ENCODE assay signal across 26 cellular contexts in genomic region chr6:145732788-145733187, GRCh38. TPM values are rescaled to one million over a fixed set of nuclear protein-coding genes. Genes with fewer than 3 reads are reported as not detected.
DNase-seq lines count a peak whose midpoint lies in the region; ATAC-seq and TF ChIP-seq lines count a peak whose summit lies in the region.
"Had no signal": no experiment of that assay in that cellular context is flagged by ENCODE, and none has a peak within 500 bp of the region (broad histone marks: within the 10 kb centered on the region; RNA-seq: fewer than 3 reads in every experiment).

No MANE protein-coding gene starts in this region.

- peaks cover 16% of the 10 kb centered on the region for H3K79me2 ChIP-seq in neural progenitor cell (ENCODE audit: low read depth)

- H3K27me3 ChIP-seq in WERI-Rb-1 (ENCODE audit: insufficient read depth, low read depth, severe bottlenecking): no peaks in the 10 kb centered on the region
- no peaks in the 10 kb centered on the region for H3K27me3 ChIP-seq in neural progenitor cell
- H3K27me3 ChIP-seq: heart right ventricle, upper lobe of left lung had no signal

- peaks cover 32% of the 10 kb centered on the region for H3F3A ChIP-seq in neural progenitor cell (ENCODE audit: low read depth)

- H3K27ac ChIP-seq in WERI-Rb-1: peak overlapping the region; percentile 96
- no peak overlapping the region for H3K27ac ChIP-seq in neural progenitor cell
- H3K27ac ChIP-seq: heart right ventricle, upper lobe of left lung had no signal

- H3K4me1 ChIP-seq in neural progenitor cell: peaks cover 20% of the 10 kb centered on the region

- H3K9me3 Mint-ChIP-seq in neural progenitor cell: peaks cover 22% of the 10 kb centered on the region

- TF ChIP-seq CTCF in WERI-Rb-1 (IDR thresholded peaks at IDR 0.05; ENCODE audit: low read depth, low read length): no peak
- TF ChIP-seq CTCF in neural progenitor cell (IDR thresholded peaks at IDR 0.05): no peak

- H3K36me3 Mint-ChIP-seq in neural progenitor cell: peaks cover 10% of the 10 kb centered on the region

- ATAC-seq in HG02763 (IDR thresholded peaks at IDR 0.05; ENCODE audit: unreplicated experiment): no peak
- ATAC-seq: activated CD8-positive, alpha-beta memory T cell treated with anti-CD3 and anti-CD28 coated beads, Interleukin-2, amount 10 ng/mL, durations not matched to agents 7 days and 5 days; heart right ventricle; left lobe of liver; T-cell had no signal

- H3K27ac Mint-ChIP-seq in neural progenitor cell: no peak overlapping the region
- H3K27ac Mint-ChIP-seq: activated CD8-positive, alpha-beta memory T cell treated with anti-CD3 and anti-CD28 coated beads, Interleukin-2, amount 10 ng/mL, durations not matched to agents 7 days and 5 days; nephron; T-cell had no signal

- H3K36me3 ChIP-seq in WERI-Rb-1 (no peaks in the 10 kb centered on the region), neural progenitor cell (no peaks in the 10 kb centered on the region)
- H3K36me3 ChIP-seq: heart right ventricle, upper lobe of left lung had no signal

- no peak overlapping the region for H3K4me2 ChIP-seq in neural progenitor cell

- H3K4me3 ChIP-seq in WERI-Rb-1 (ENCODE audit: low read depth, low read length) (no peak overlapping the region), neural progenitor cell (no peak overlapping the region)
- H3K4me3 ChIP-seq: upper lobe of left lung had no signal

- no peak overlapping the region for H2AFZ ChIP-seq in neural progenitor cell (replicated peaks)

- H3K4me1 Mint-ChIP-seq in neural progenitor cell: peaks cover 19% of the 10 kb centered on the region

- DNase-seq in NCI-H2081 (lab: John Stamatoyannopoulos, UW) (peak; percentile 4 to 6), NCI-H2081 treated with DMSO at 0.1 percent for 48 hours (lab: John Stamatoyannopoulos, UW) (no peak), NCI-H1417 (lab: John Stamatoyannopoulos, UW) (peak in 2 of 3 experiments; percentile 46 to 74), WERI-Rb-1 (peak; percentile 35), neural progenitor cell (ENCODE audit: low spot score) (peak; percentile 16), amygdala (lab: John Stamatoyannopoulos, UW) (no peak), activated gamma-delta T cell (lab: John Stamatoyannopoulos, UW) (no peak)
- DNase-seq: activated CD4-positive, alpha-beta T cell treated with anti-CD3 and anti-CD28 coated beads for 48 hours; activated CD8-positive, alpha-beta memory T cell treated with anti-CD3 and anti-CD28 coated beads, Interleukin-2, amount 10 ng/mL, durations not matched to agents 7 days and 5 days; activated naive CD4-positive, alpha-beta T cell treated with anti-CD3 and anti-CD28 coated beads, Interleukin-2, amount 50 U/mL, for 16 hours; anterior cingulate cortex; caudate nucleus; COR-L47; dermis blood vessel endothelial cell; heart right ventricle; KG1; NCI-H1048; NCI-H2171 treated with DMSO at 0.1 percent for 48 hours; NCI-H526 treated with DMSO at 0.1 percent for 48 hours; posterior cingulate gyrus; SHP77 treated with DMSO at 0.1 percent for 48 hours; T-cell; upper lobe of left lung had no signal

- H4K20me1 ChIP-seq in neural progenitor cell (ENCODE audit: low read depth): no peaks in the 10 kb centered on the region

- no peak overlapping the region for H3K9ac ChIP-seq in neural progenitor cell

- no peaks in the 10 kb centered on the region for H3K27me3 Mint-ChIP-seq in neural progenitor cell (ENCODE audit: insufficient read depth, low read depth)
- H3K27me3 Mint-ChIP-seq: activated CD8-positive, alpha-beta memory T cell treated with anti-CD3 and anti-CD28 coated beads, Interleukin-2, amount 10 ng/mL, durations not matched to agents 7 days and 5 days; T-cell had no signal

- H3K4me3 Mint-ChIP-seq in neural progenitor cell: no peak overlapping the region
- H3K4me3 Mint-ChIP-seq: activated CD8-positive, alpha-beta memory T cell treated with anti-CD3 and anti-CD28 coated beads, Interleukin-2, amount 10 ng/mL, durations not matched to agents 7 days and 5 days; T-cell had no signal

- no peaks in the 10 kb centered on the region for H3K9me3 ChIP-seq in WERI-Rb-1 (ENCODE audit: severe bottlenecking)
- no peaks in the 10 kb centered on the region for H3K9me3 ChIP-seq in neural progenitor cell (ENCODE audit: low read depth)
- H3K9me3 ChIP-seq: upper lobe of left lung had no signal

RNA-seq across cellular contexts. Expression of gene EPM2A, which starts 2.5 kb away (rescaled TPM):
- total RNA-seq in neural progenitor cell (ENCODE audit: low replicate concordance): 7.1 and 9.6 TPM in 2 replicates

Comparison
In these comparisons a context has a peak if more than half of its experiments do, and no peak if none do; other contexts are left out.
1. DNase-seq: peak in NCI-H2081 (2 of 2), NCI-H1417 (2 of 3), WERI-Rb-1 (single experiment) and neural progenitor cell (single experiment); none in NCI-H2081 treated with DMSO at 0.1 percent for 48 hours (single experiment), amygdala (0 of 56) and activated gamma-delta T cell (single experiment).